ENCODE assay signal across 1 cellular context in genomic region chr1:92960395-92961130, GRCh38.
A peak's percentile ranks its signal among the peaks of the same experiment; 100 is the strongest.
TF ChIP-seq lines count a peak whose summit lies in the region.

No MANE protein-coding gene starts in this region.

TF ChIP-seq in H1, 55 proteins besides CTCF, POLR2A, EP300 and RAD21:
- TF ChIP-seq CHD7 (IDR thresholded peaks at IDR 0.05; ENCODE audit: insufficient replicate concordance, low read length) (no peak), TAF7 (optimal IDR thresholded peaks at IDR 0.05; ENCODE audit: borderline replicate concordance, low read depth, low read length) (no peak), SIRT6 (IDR thresholded peaks at IDR 0.05; ENCODE audit: low read length) (no peak), RNF2 (IDR thresholded peaks at IDR 0.05; ENCODE audit: borderline replicate concordance, low read depth, low read length, missing control alignments, poor library complexity, severe bottlenecking) (peak; percentile 49), PHF8 (conservative IDR thresholded peaks at IDR 0.05; ENCODE audit: low read depth, low read length) (0 out of 2 replicates have a peak, but pooled peaks have one; percentile 49), RBBP5 (IDR thresholded peaks at IDR 0.05; ENCODE audit: borderline replicate concordance, low read depth, low read length) (peak; percentile 71), ASH2L (IDR thresholded peaks at IDR 0.05; ENCODE audit: low read length) (peak; percentile 58), EGR1 (IDR thresholded peaks at IDR 0.05; ENCODE audit: borderline replicate concordance, low read depth, low read length) (no peak), CTBP2 (IDR thresholded peaks at IDR 0.05; ENCODE audit: borderline replicate concordance, insufficient read depth, insufficient read length, low read length) (no peak), E2F6 (IDR thresholded peaks at IDR 0.05) (peak; percentile 82), MAX (IDR thresholded peaks at IDR 0.05) (peak; percentile 91), CREB1 (IDR thresholded peaks at IDR 0.05) (0 out of 2 replicates have a peak, but pooled peaks have one; percentile 4), CHD1 (IDR thresholded peaks at IDR 0.05; ENCODE audit: low read depth, low read length) (no peak; the same call in 1 of the 2 replicates), SIN3A (conservative IDR thresholded peaks at IDR 0.05 in 1 of 2, IDR thresholded peaks at IDR 0.05 in 1 of 2; ENCODE audit: low read depth in 1 of 2, low read length in 2 of 2) (peak in 1 of 2 experiments; percentile 66; a peak in 1 of 4 replicates), RXRA (IDR thresholded peaks at IDR 0.05; ENCODE audit: insufficient read depth, low read depth, low read length) (no peak), USF2 (IDR thresholded peaks at IDR 0.05; ENCODE audit: low read length) (no peak), KDM4A (IDR thresholded peaks at IDR 0.05; ENCODE audit: low read depth, low read length, severe bottlenecking) (peak; percentile 71), FOSL1 (IDR thresholded peaks at IDR 0.05; ENCODE audit: insufficient read depth, low read depth, low read length) (no peak)
